18 cellular contexts compared by ENCODE assay signal in the genomic region with DNA sequence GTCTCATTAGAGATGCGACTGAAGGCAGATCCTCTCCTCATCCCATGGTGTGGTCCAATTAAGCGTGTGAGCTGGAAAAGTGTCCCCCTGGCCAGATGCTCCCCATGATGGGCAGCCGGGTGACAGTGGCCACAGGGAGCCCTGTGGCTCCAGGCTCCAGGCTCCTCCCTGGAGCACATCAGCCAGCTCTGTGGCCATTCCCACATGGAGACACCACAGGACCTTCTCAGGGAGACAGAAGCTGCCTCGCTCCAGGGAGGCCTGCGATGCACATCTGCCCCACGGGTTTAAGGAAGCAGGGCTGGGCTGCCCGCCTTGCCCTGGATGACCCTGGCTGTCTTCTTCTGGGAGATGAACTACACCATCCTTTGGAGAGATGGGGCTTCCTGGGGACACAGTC.
"Had no signal": no experiment of that assay in that cellular context is flagged by ENCODE, and none has a peak within 500 bp of the region (broad histone marks: within the 10 kb centered on the region; RNA-seq: fewer than 3 reads in every experiment).

No MANE protein-coding gene starts in this region.

- H3K36me3 Mint-ChIP-seq: IgD-negative memory B cell had no signal

- H3K27ac Mint-ChIP-seq: IgD-negative memory B cell had no signal

- H3K4me1 Mint-ChIP-seq: IgD-negative memory B cell had no signal

- DNase-seq: Kasumi-1, MM.1S, NCI-H1092 treated with DMSO at 0.1 percent for 48 hours, NCI-H1436, NCI-H187, NCI-H2029, NCI-H2081 treated with DMSO at 0.1 percent for 48 hours, NCI-H2171, NCI-H226, NCI-H446, NCI-H510A, NCI-H524 treated with DMSO at 0.1 percent for 48 hours, NCI-H69, NCI-H774, PC-3, SHP77 treated with DMSO at 0.1 percent for 48 hours, SJCRH30 had no signal
